23 cellular contexts compared by ENCODE assay signal in genomic region chr1:156811171-156811570, GRCh38. TPM values are rescaled to one million over a fixed set of nuclear protein-coding genes. Genes with fewer than 3 reads are reported as not detected.
DNase-seq lines count a peak whose midpoint lies in the region; ATAC-seq and TF ChIP-seq lines count a peak whose summit lies in the region.
"Had no signal": no experiment of that assay in that cellular context is flagged by ENCODE, and none has a peak within 500 bp of the region (broad histone marks: within the 10 kb centered on the region; RNA-seq: fewer than 3 reads in every experiment).

No MANE protein-coding gene starts in this region.

- H3K36me3 ChIP-seq in IMR-90 (ENCODE audit: control insufficient read depth, insufficient read depth, low read length), result no peaks in the 10 kb centered on the region
- H3K36me3 ChIP-seq: esophagus muscularis mucosa, ovary, right lobe of liver, SJSA1, thyroid gland had no signal

- H3K36me3 Mint-ChIP-seq in activated T-cell treated with anti-CD3 and anti-CD28 coated beads, Interleukin-2, amount 50 U/mL, for 24 hours (ENCODE audit: low read depth), result peaks cover 98% of the 10 kb centered on the region
- peaks cover 38% of the 10 kb centered on the region for H3K36me3 Mint-ChIP-seq in activated naive CD8-positive, alpha-beta T cell
- peaks cover 4% of the 10 kb centered on the region for H3K36me3 Mint-ChIP-seq in nephron (ENCODE audit: low read depth)

- no peak for DNase-seq in activated T-cell treated with anti-CD3 and anti-CD28 coated beads, Interleukin-2, amount 50 U/mL, for 24 hours
- DNase-seq in activated T-cell treated with anti-CD3 and anti-CD28 coated beads, Interleukin-2, amount 50 U/mL, for 48 hours, result no peak
- DNase-seq in IMR-90, result no peak
- no peak for DNase-seq in NCI-H526 treated with DMSO at 0.1 percent for 48 hours (lab: John Stamatoyannopoulos, UW)
- no peak for DNase-seq in DMS114 treated with DMSO at 0.1 percent for 48 hours (lab: John Stamatoyannopoulos, UW; ENCODE audit: unreplicated experiment)
- DNase-seq: effector CD4-positive, alpha-beta T cell; NCI-H1417 treated with DMSO at 0.1 percent for 48 hours; NCI-H2171; NCI-H748 treated with DMSO at 0.1 percent for 48 hours; ovary; PC-9; right lobe of liver; thyroid gland had no signal

- H2AK9ac ChIP-seq in IMR-90 (replicated peaks; ENCODE audit: low read depth, low read length, poor library complexity), result peak overlapping the region; percentile 40

- H4K91ac ChIP-seq in IMR-90 (ENCODE audit: insufficient read depth, low read depth, low read length), result no peak overlapping the region

- TF ChIP-seq RAD21 in IMR-90 (IDR thresholded peaks at IDR 0.05; ENCODE audit: low read length), result no peak

- CTCF ChIA-PET in IMR-90 (lab: Yijun Ruan, JAX), result no interaction called here

- no peaks in the 10 kb centered on the region for H3K9me3 Mint-ChIP-seq in activated T-cell treated with anti-CD3 and anti-CD28 coated beads, Interleukin-2, amount 50 U/mL, for 24 hours
- H3K9me3 Mint-ChIP-seq in activated naive CD8-positive, alpha-beta T cell (ENCODE audit: low read depth), result no peaks in the 10 kb centered on the region
- no peaks in the 10 kb centered on the region for H3K9me3 Mint-ChIP-seq in nephron
- H3K9me3 Mint-ChIP-seq: stimulated activated memory B cell treated with anti-CD40 and anti-IgM and Interleukin-4, amounts not matched to agents 10 μg/mL and 1 μg/mL and 100 μg/mL, for 72 hours had no signal

- H2BK15ac ChIP-seq in IMR-90 (ENCODE audit: low read depth, low read length), result no peak overlapping the region

- H3K56ac ChIP-seq in IMR-90 (ENCODE audit: extremely low read depth, insufficient read depth, low read length), result no peak overlapping the region

- H2BK120ac ChIP-seq in IMR-90 (ENCODE audit: low read depth, low read length), result no peak overlapping the region

- H3K4me3 Mint-ChIP-seq in activated T-cell treated with anti-CD3 and anti-CD28 coated beads, Interleukin-2, amount 50 U/mL, for 24 hours, result peak overlapping the region; percentile 96
- peak overlapping the region; percentile 93 for H3K4me3 Mint-ChIP-seq in activated naive CD8-positive, alpha-beta T cell
- peak overlapping the region in 1 of 3 experiments; percentile 7 for H3K4me3 Mint-ChIP-seq in nephron
- H3K4me3 Mint-ChIP-seq: stimulated activated memory B cell treated with anti-CD40 and anti-IgM and Interleukin-4, amounts not matched to agents 10 μg/mL and 1 μg/mL and 100 μg/mL, for 72 hours had no signal

- H3K4me2 ChIP-seq in IMR-90 (ENCODE audit: low read depth, low read length), result no peak overlapping the region
- H3K4me2 ChIP-seq: PC-9 had no signal

- peaks cover 77% of the 10 kb centered on the region for H3K4me1 Mint-ChIP-seq in activated T-cell treated with anti-CD3 and anti-CD28 coated beads, Interleukin-2, amount 50 U/mL, for 24 hours (ENCODE audit: low read depth)
- peaks cover 62% of the 10 kb centered on the region for H3K4me1 Mint-ChIP-seq in activated naive CD8-positive, alpha-beta T cell (ENCODE audit: low read depth)
- peaks cover 63% of the 10 kb centered on the region for H3K4me1 Mint-ChIP-seq in nephron

- H2BK20ac ChIP-seq in IMR-90 (ENCODE audit: low read depth, low read length), result no peak overlapping the region

- no peak for ATAC-seq in IMR-90 (ENCODE audit: low read depth)
- no peak for ATAC-seq in GM21576 (IDR thresholded peaks at IDR 0.05; ENCODE audit: unreplicated experiment)
- ATAC-seq: HCT116; left lobe of liver; right lobe of liver; stimulated activated memory B cell treated with anti-CD40 and anti-IgM and Interleukin-4, amounts not matched to agents 10 μg/mL and 1 μg/mL and 100 μg/mL, for 72 hours had no signal

- POLR2A ChIA-PET in IMR-90 (lab: Charles Lee; ENCODE audit: unreplicated experiment), result no interaction called here

- no peak overlapping the region for H3K18ac ChIP-seq in IMR-90 (ENCODE audit: low read depth, low read length)

- H2BK5ac ChIP-seq in IMR-90 (ENCODE audit: low read depth, low read length, poor library complexity, severe bottlenecking), result no peak overlapping the region

- peaks cover 8% of the 10 kb centered on the region; the same call in 1 of the 2 replicates for H4K20me1 ChIP-seq in IMR-90 (ENCODE audit: insufficient read depth, low read length)

- no peaks in the 10 kb centered on the region for H3K9me3 ChIP-seq in IMR-90 (ENCODE audit: control insufficient read depth, insufficient read depth, low read length)
- H3K9me3 ChIP-seq: esophagus muscularis mucosa, ovary, right lobe of liver, SJSA1, thyroid gland had no signal

- no peak overlapping the region for H3K27ac ChIP-seq in IMR-90 (ENCODE audit: insufficient read depth, low read length)
- H3K27ac ChIP-seq: esophagus muscularis mucosa, ovary, PC-9, right lobe of liver, SJSA1, thyroid gland had no signal

- H3K27me3 ChIP-seq in IMR-90 (ENCODE audit: control insufficient read depth, insufficient read depth, low read length), result peaks cover 43% of the 10 kb centered on the region; the same call in 1 of the 2 replicates
- H3K27me3 ChIP-seq: ovary, right lobe of liver, SJSA1, thyroid gland had no signal

- H3K14ac ChIP-seq in IMR-90 (replicated peaks; ENCODE audit: low read depth, low read length), result no peak overlapping the region

- H3K9ac ChIP-seq in IMR-90 (ENCODE audit: low read depth, low read length), result no peak overlapping the region

- no peak overlapping the region for H3K23ac ChIP-seq in IMR-90 (ENCODE audit: low read depth, low read length)

- peak overlapping the region; percentile 99 for H3K27ac Mint-ChIP-seq in activated T-cell treated with anti-CD3 and anti-CD28 coated beads, Interleukin-2, amount 50 U/mL, for 24 hours
- peak overlapping the region; percentile 72 for H3K27ac Mint-ChIP-seq in activated naive CD8-positive, alpha-beta T cell
- peak overlapping the region; percentile 1 to 61 (median 22) for H3K27ac Mint-ChIP-seq in nephron
- H3K27ac Mint-ChIP-seq: stimulated activated memory B cell treated with anti-CD40 and anti-IgM and Interleukin-4, amounts not matched to agents 10 μg/mL and 1 μg/mL and 100 μg/mL, for 72 hours had no signal

- intact Hi-C loops in IMR-90 (cut with micrococcal nuclease), result no loop called here

- no peak overlapping the region for H4K5ac ChIP-seq in IMR-90 (ENCODE audit: low read depth, low read length)

- in situ Hi-C loops in IMR-90 (cut with MboI; ENCODE audit: low sequenced_read_pairs), result no loop called here

- dilution Hi-C loops in IMR-90 (cut with HindIII; ENCODE audit: low sequenced_read_pairs, unreplicated experiment), result no loop called here

- BruUV-seq in IMR-90 (replicated peaks; lab: Mats Ljungman, UMichigan), result no TSS peak

- no peak overlapping the region for H2AK5ac ChIP-seq in IMR-90 (ENCODE audit: low read depth, low read length)

- H3K4me1 ChIP-seq in IMR-90 (ENCODE audit: control insufficient read depth, insufficient read depth, low read length), result peaks cover 14% of the 10 kb centered on the region

- no peak for TF ChIP-seq POLR2A in IMR-90 (IDR thresholded peaks at IDR 0.05; ENCODE audit: low read depth, low read length)

- no peaks in the 10 kb centered on the region for H3K79me1 ChIP-seq in IMR-90 (ENCODE audit: low read depth in 1 of 2, low read length in 2 of 2)

- H3K4ac ChIP-seq in IMR-90 (ENCODE audit: low read depth, low read length), result no peak overlapping the region

- no peaks in the 10 kb centered on the region for H3K27me3 Mint-ChIP-seq in activated T-cell treated with anti-CD3 and anti-CD28 coated beads, Interleukin-2, amount 50 U/mL, for 24 hours
- no peaks in the 10 kb centered on the region for H3K27me3 Mint-ChIP-seq in activated naive CD8-positive, alpha-beta T cell
- peaks cover 27% of the 10 kb centered on the region for H3K27me3 Mint-ChIP-seq in nephron (ENCODE audit: low read depth)
- H3K27me3 Mint-ChIP-seq: stimulated activated memory B cell treated with anti-CD40 and anti-IgM and Interleukin-4, amounts not matched to agents 10 μg/mL and 1 μg/mL and 100 μg/mL, for 72 hours had no signal

- H3K9me1 ChIP-seq in IMR-90 (ENCODE audit: insufficient read depth, low read length), result peaks cover 6% of the 10 kb centered on the region; the same call in 1 of the 2 replicates

- WGBS in IMR-90 (ENCODE audit: extremely low coverage in 2 of 2, insufficient read length in 1 of 2), 2 experiments, result 30% methylated on average over 2 of the region's 4 CpGs; no CpG with 5 or more reads in 1 of the 2 experiments

- H4K8ac ChIP-seq in IMR-90 (ENCODE audit: low read depth in 2 of 2, low read length in 2 of 2), result no peak overlapping the region

- peak overlapping the region; percentile 63 for H2AFZ ChIP-seq in IMR-90 (replicated peaks; ENCODE audit: low read length, poor library complexity)
- H2AFZ ChIP-seq: PC-9 had no signal

- TF ChIP-seq CTCF in IMR-90 (conservative IDR thresholded peaks at IDR 0.05; ENCODE audit: low read depth, low read length), result no peak
- no peak for TF ChIP-seq CTCF in nephron (IDR thresholded peaks at IDR 0.05; ENCODE audit: unreplicated experiment in 3 of 3)

- no peak overlapping the region for H3K4me3 ChIP-seq in IMR-90 (ENCODE audit: insufficient read depth, low read depth, low read length)
- H3K4me3 ChIP-seq: esophagus muscularis mucosa, ovary, PC-9, right lobe of liver, SJSA1, thyroid gland had no signal

TF ChIP-seq in IMR-90, 13 proteins besides CTCF, POLR2A, EP300 and RAD21 (continues in another document):
- no peak for TF ChIP-seq NFE2L2 (IDR thresholded peaks at IDR 0.05; ENCODE audit: low read depth, low read length)
- TF ChIP-seq CHD1 (IDR thresholded peaks at IDR 0.05; ENCODE audit: low read depth, low read length), result no peak
- no peak for TF ChIP-seq RCOR1 (IDR thresholded peaks at IDR 0.05; ENCODE audit: insufficient replicate concordance, low read length)

RNA-seq across cellular contexts. Expression of gene SH2D2A, which starts 5.5 kb away (rescaled TPM):
- total RNA-seq in IMR-90 (2012; rRNA removed), result 0.28 TPM in 1 of 2 replicates, not detected in the other
- polyA plus RNA-seq in IMR-90 (2012; rRNA removed), result 0.23 TPM in 1 of 2 replicates, not detected in the other
- 0.14 TPM in 1 of 2 replicates, not detected in the other for polyA plus RNA-seq in IMR-90 (2012; cell fraction: cytosol; rRNA removed)
- polyA plus RNA-seq in IMR-90 (2012; cell fraction: nucleus; rRNA removed; ENCODE audit: low replicate concordance), result 0.45 and 1.4 TPM in 2 replicates
- total RNA-seq: cerebellum, SJSA1 had no signal

RNA-seq across cellular contexts. Expression of gene PRCC, which starts 43.8 kb away (rescaled TPM):
- total RNA-seq in IMR-90 (2012; rRNA removed), result 10.6 and 14.7 TPM in 2 replicates
- polyA plus RNA-seq in IMR-90 (2012; rRNA removed), result 52.4 and 59.6 TPM in 2 replicates
- 40.8 and 89.5 TPM in 2 replicates for polyA plus RNA-seq in IMR-90 (2012; cell fraction: cytosol; rRNA removed)
- polyA plus RNA-seq in IMR-90 (2012; cell fraction: nucleus; rRNA removed; ENCODE audit: low replicate concordance), result 36.4 and 48.1 TPM in 2 replicates

RNA-seq across cellular contexts. Expression of gene INSRR, which starts 47.7 kb away (rescaled TPM):
- total RNA-seq in IMR-90 (2012; rRNA removed), result not detected in 2 replicates
- polyA plus RNA-seq in IMR-90 (2012; rRNA removed), result not detected in 2 replicates
- not detected in 2 replicates for polyA plus RNA-seq in IMR-90 (2012; cell fraction: cytosol; rRNA removed)
- polyA plus RNA-seq in IMR-90 (2012; cell fraction: nucleus; rRNA removed; ENCODE audit: low replicate concordance), result not detected in 2 replicates
- total RNA-seq: Daoy, esophagus muscularis mucosa, left lobe of liver, PC-9, right lobe of liver, SJSA1, thyroid gland had no signal

RNA-seq across cellular contexts. Expression of gene NTRK1, which starts 49.5 kb away (rescaled TPM):
- not detected in 2 replicates for total RNA-seq in IMR-90 (2012; rRNA removed)
- polyA plus RNA-seq in IMR-90 (2012; rRNA removed), result 0.03 TPM in 1 of 2 replicates, not detected in the other
- polyA plus RNA-seq in IMR-90 (2012; cell fraction: cytosol; rRNA removed), result 0.02 TPM in 1 of 2 replicates, not detected in the other
- 0.07 and 0.11 TPM in 2 replicates for polyA plus RNA-seq in IMR-90 (2012; cell fraction: nucleus; rRNA removed; ENCODE audit: low replicate concordance)
- total RNA-seq: left lobe of liver, PC-9, right lobe of liver, SJSA1 had no signal

RNA-seq across cellular contexts. Expression of gene HDGF, which starts 59.7 kb away (rescaled TPM):
- total RNA-seq in IMR-90 (2012; rRNA removed), result 94.6 and 145 TPM in 2 replicates
- polyA plus RNA-seq in IMR-90 (2012; rRNA removed), result 102 and 123 TPM in 2 replicates
- 53.9 and 99.5 TPM in 2 replicates for polyA plus RNA-seq in IMR-90 (2012; cell fraction: cytosol; rRNA removed)
- 55.8 and 80.7 TPM in 2 replicates for polyA plus RNA-seq in IMR-90 (2012; cell fraction: nucleus; rRNA removed; ENCODE audit: low replicate concordance)

Comparison
In these comparisons a context has a peak if more than half of its experiments do, and no peak if none do; other contexts are left out.
1. H3K27ac Mint-ChIP-seq: peak in every context shown above with its lines; median percentile 99 in activated T-cell treated with anti-CD3 and anti-CD28 coated beads, Interleukin-2, amount 50 U/mL, for 24 hours; 72 in activated naive CD8-positive, alpha-beta T cell; 22 in nephron.